ENCODE assay signal across 1 cellular context in genomic region chr14:58987601-58988000, GRCh38.
TF ChIP-seq lines count a peak whose summit lies in the region.

No MANE protein-coding gene starts in this region.

TF ChIP-seq in GM23338, 12 proteins besides CTCF, POLR2A, EP300 and RAD21 (continued from another document):
- TF ChIP-seq, protein P1, sequence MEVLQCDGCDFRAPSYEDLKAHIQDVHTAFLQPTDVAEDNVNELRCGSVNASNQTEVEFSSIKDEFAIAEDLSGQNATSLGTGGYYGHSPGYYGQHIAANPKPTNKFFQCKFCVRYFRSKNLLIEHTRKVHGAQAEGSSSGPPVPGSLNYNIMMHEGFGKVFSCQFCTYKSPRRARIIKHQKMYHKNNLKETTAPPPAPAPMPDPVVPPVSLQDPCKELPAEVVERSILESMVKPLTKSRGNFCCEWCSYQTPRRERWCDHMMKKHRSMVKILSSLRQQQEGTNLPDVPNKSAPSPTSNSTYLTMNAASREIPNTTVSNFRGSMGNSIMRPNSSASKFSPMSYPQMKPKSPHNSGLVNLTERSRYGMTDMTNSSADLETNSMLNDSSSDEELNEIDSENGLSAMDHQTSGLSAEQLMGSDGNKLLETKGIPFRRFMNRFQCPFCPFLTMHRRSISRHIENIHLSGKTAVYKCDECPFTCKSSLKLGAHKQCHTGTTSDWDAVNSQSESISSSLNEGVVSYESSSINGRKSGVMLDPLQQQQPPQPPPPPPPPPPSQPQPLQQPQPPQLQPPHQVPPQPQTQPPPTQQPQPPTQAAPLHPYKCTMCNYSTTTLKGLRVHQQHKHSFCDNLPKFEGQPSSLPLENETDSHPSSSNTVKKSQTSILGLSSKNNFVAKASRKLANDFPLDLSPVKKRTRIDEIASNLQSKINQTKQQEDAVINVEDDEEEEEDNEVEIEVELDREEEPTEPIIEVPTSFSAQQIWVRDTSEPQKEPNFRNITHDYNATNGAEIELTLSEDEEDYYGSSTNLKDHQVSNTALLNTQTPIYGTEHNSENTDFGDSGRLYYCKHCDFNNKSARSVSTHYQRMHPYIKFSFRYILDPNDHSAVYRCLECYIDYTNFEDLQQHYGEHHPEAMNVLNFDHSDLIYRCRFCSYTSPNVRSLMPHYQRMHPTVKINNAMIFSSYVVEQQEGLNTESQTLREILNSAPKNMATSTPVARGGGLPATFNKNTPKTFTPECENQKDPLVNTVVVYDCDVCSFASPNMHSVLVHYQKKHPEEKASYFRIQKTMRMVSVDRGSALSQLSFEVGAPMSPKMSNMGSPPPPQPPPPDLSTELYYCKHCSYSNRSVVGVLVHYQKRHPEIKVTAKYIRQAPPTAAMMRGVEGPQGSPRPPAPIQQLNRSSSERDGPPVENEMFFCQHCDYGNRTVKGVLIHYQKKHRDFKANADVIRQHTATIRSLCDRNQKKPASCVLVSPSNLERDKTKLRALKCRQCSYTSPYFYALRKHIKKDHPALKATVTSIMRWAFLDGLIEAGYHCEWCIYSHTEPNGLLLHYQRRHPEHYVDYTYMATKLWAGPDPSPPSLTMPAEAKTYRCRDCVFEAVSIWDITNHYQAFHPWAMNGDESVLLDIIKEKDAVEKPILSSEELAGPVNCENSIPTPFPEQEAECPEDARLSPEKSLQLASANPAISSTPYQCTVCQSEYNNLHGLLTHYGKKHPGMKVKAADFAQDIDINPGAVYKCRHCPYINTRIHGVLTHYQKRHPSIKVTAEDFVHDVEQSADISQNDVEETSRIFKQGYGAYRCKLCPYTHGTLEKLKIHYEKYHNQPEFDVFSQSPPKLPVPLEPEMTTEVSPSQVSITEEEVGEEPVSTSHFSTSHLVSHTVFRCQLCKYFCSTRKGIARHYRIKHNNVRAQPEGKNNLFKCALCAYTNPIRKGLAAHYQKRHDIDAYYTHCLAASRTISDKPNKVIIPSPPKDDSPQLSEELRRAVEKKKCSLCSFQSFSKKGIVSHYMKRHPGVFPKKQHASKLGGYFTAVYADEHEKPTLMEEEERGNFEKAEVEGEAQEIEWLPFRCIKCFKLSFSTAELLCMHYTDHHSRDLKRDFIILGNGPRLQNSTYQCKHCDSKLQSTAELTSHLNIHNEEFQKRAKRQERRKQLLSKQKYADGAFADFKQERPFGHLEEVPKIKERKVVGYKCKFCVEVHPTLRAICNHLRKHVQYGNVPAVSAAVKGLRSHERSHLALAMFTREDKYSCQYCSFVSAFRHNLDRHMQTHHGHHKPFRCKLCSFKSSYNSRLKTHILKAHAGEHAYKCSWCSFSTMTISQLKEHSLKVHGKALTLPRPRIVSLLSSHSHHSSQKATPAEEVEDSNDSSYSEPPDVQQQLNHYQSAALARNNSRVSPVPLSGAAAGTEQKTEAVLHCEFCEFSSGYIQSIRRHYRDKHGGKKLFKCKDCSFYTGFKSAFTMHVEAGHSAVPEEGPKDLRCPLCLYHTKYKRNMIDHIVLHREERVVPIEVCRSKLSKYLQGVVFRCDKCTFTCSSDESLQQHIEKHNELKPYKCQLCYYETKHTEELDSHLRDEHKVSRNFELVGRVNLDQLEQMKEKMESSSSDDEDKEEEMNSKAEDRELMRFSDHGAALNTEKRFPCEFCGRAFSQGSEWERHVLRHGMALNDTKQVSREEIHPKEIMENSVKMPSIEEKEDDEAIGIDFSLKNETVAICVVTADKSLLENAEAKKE (CRISPR knock-in tag; IDR thresholded peaks at IDR 0.05): no peak
- TF ChIP-seq CREB1 (CRISPR knock-in tag; IDR thresholded peaks at IDR 0.05; ENCODE audit: low read depth) (no peak), JUNB (IDR thresholded peaks at IDR 0.05; ENCODE audit: unreplicated experiment) (no peak)
